In genomic region chr5:177498013-177498847, GRCh38 we compare ENCODE assay signal across 6 cellular contexts. TPM values are rescaled to one million over a fixed set of nuclear protein-coding genes. Genes with fewer than 3 reads are reported as not detected.
A peak's percentile ranks its signal among the peaks of the same experiment; 100 is the strongest.
DNase-seq lines count a peak whose midpoint lies in the region; ATAC-seq and TF ChIP-seq lines count a peak whose summit lies in the region.

No MANE protein-coding gene starts in this region.

- no peaks in the 10 kb centered on the region for H3K27me3 ChIP-seq in liver (ENCODE audit: control insufficient read depth in 4 of 4, insufficient read depth in 4 of 4, low read length in 3 of 4)

- DNase-seq in NAMALWA (ENCODE audit: low spot score) (no peak), GF-D8 (lab: John Stamatoyannopoulos, UW) (no peak), superior temporal gyrus (ENCODE audit: extremely low spot score) (no peak)

- no peaks in the 10 kb centered on the region for H3K9me3 ChIP-seq in liver (ENCODE audit: control insufficient read depth in 4 of 4, low read length in 3 of 4)

- peak overlapping the region; percentile 58 for H3K4me3 ChIP-seq in WI38 (ENCODE audit: low read depth, low read length)
- H3K4me3 ChIP-seq in liver (ENCODE audit: low read depth in 1 of 3, low read length in 3 of 3) = peak overlapping the region; percentile 8 to 59 (median 23)

- peak; percentile 1 for ATAC-seq in GM21717 (IDR thresholded peaks at IDR 0.05; ENCODE audit: unreplicated experiment)

- no peak overlapping the region for H3K9ac ChIP-seq in liver (ENCODE audit: low read depth in 1 of 2, low read length in 2 of 2)

- peaks cover 0 to 20% (median 9%) of the 10 kb centered on the region in 4 donors for H3K4me1 ChIP-seq in liver (ENCODE audit: control insufficient read depth in 4 of 4, insufficient read depth in 4 of 4, low read length in 3 of 4)

- peak overlapping the region in 1 of 2 donors; percentile 3 for H3K27ac ChIP-seq in liver (ENCODE audit: low read depth in 1 of 2, low read length in 2 of 2)

- H3K36me3 ChIP-seq in liver (ENCODE audit: control insufficient read depth in 4 of 4, insufficient read depth in 3 of 4, low read depth in 1 of 4, low read length in 3 of 4) = no peaks in the 10 kb centered on the region

- TF ChIP-seq CTCF in WI38 (IDR thresholded peaks at IDR 0.05; ENCODE audit: low read depth, low read length) = no peak
- no peak for TF ChIP-seq CTCF in liver (IDR thresholded peaks at IDR 0.05; ENCODE audit: low read depth, low read length, missing input control)

- WGBS in liver = 17% methylated on average over 48 of the region's 48 CpGs

- no peak for TF ChIP-seq RAD21 in liver (IDR thresholded peaks at IDR 0.05)

TF ChIP-seq in liver, 16 proteins besides CTCF, POLR2A, EP300 and RAD21:
- no peak for TF ChIP-seq RXRA (IDR thresholded peaks at IDR 0.05)
- TF ChIP-seq NR2F2 (IDR thresholded peaks at IDR 0.05) = peak; percentile 40

RNA-seq across cellular contexts. Expression of gene PDLIM7, which starts 0.8 kb away (rescaled TPM):
- 10 to 100 TPM in 1 of 2 donors, 1 to 10 TPM in 1; 7.0 to 36.0 TPM for total RNA-seq in liver
- polyA plus RNA-seq in liver = 1 to 10 TPM; 5.5 to 10.0 TPM

RNA-seq across cellular contexts. Expression of gene DOK3, which starts 11.4 kb away (rescaled TPM):
- total RNA-seq in liver = 10 to 100 TPM; 10.2 to 19.2 TPM
- 1 to 10 TPM; 1.7 to 2.9 TPM for polyA plus RNA-seq in liver

RNA-seq across cellular contexts. Expression of gene DDX41, which starts 18.5 kb away (rescaled TPM):
- total RNA-seq in liver = 10 to 100 TPM; 42.4 to 58.5 TPM
- 10 to 100 TPM; 20.4 to 48.7 TPM for polyA plus RNA-seq in liver

RNA-seq across cellular contexts. Expression of gene DBN1, which starts 24.8 kb away (rescaled TPM):
- total RNA-seq in liver = 1 to 10 TPM; 2.3 to 4.9 TPM
- polyA plus RNA-seq in liver = 1 to 10 TPM; 1.5 to 1.8 TPM

RNA-seq across cellular contexts. Expression of gene PRR7, which starts 51.6 kb away (rescaled TPM):
- under 1 TPM; 0.17 to 0.37 TPM for total RNA-seq in liver
- 1 to 10 TPM in 1 of 2 donors, under 1 TPM in 1; 0.60 to 1.4 TPM for polyA plus RNA-seq in liver
